ENCODE assay signal across 27 cellular contexts in the genomic region with DNA sequence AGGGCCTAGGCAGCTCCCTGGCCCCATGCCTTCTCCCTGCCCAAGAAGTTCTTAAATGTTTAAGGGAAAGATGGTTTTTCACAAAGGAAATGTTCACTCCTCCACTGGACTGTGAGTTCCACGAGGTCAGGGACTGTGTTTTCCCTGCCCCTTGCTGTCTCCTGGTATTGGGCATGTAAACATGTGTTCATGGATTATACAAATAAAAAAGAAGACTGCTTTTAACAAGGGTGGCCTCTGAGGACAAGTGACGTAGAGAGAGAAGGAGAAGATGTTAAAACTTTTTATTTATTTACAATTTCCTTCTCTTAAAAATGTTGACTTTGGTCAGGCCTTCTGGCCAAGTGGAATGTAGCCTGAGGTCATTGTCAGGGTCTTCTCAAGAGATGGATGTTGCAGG.
"Had no signal": no experiment of that assay in that cellular context is flagged by ENCODE, and none has a peak within 500 bp of the region (broad histone marks: within the 10 kb centered on the region; RNA-seq: fewer than 3 reads in every experiment).

No MANE protein-coding gene starts in this region.

- ATAC-seq: activated CD8-positive, alpha-beta T cell treated with anti-CD3 and anti-CD28 coated beads for 36 hours; natural killer cell; stimulated activated naive B cell treated with anti-CD40 and anti-IgM and Interleukin-4, amounts not matched to agents 10 μg/mL and 1 μg/mL and 100 μg/mL, for 72 hours; upper lobe of right lung had no signal

- DNase-seq: activated CD4-positive, alpha-beta T cell treated with anti-CD3 and anti-CD28 coated beads for 1 hour; activated CD4-positive, alpha-beta T cell treated with anti-CD3 and anti-CD28 coated beads, Interleukin-2, amount 10 ng/mL, durations not matched to agents 7 days and 5 days; activated CD8-positive, alpha-beta T cell treated with anti-CD3 and anti-CD28 coated beads for 36 hours; activated T-cell treated with anti-CD3 and anti-CD28 coated beads, Interleukin-2, amount 50 U/mL, for 48 hours; dermis blood vessel endothelial cell; effector CD4-positive, alpha-beta T cell; esophagus squamous epithelium; left ventricle myocardium inferior; mesendoderm; natural killer cell; ovary; sigmoid colon; stimulated activated CD4-positive, alpha-beta T cell treated with anti-CD3 and anti-CD28 coated beads, Interleukin-15, amount 100 ng/mL, for 24 hours; stimulated activated CD4-positive, alpha-beta T cell treated with anti-CD3 and anti-CD28 coated beads, Interleukin-2, amount 100 ng/mL, for 24 hours; stimulated activated naive B cell treated with anti-CD40 and anti-IgM and Interleukin-4, amounts not matched to agents 10 μg/mL and 1 μg/mL and 100 μg/mL, for 72 hours; stomach; T-helper 1 cell; thyroid gland; upper lobe of right lung had no signal

- H3K4me3 Mint-ChIP-seq: activated CD4-positive, alpha-beta T cell treated with anti-CD3 and anti-CD28 coated beads, Interleukin-2, amount 10 ng/mL, durations not matched to agents 7 days and 5 days; activated CD8-positive, alpha-beta T cell treated with anti-CD3 and anti-CD28 coated beads for 36 hours; activated naive CD4-positive, alpha-beta T cell treated with anti-CD3 and anti-CD28 coated beads, Interleukin-2, amount 50 U/mL, for 24 hours; central memory CD8-positive, alpha-beta T cell; natural killer cell; stimulated activated naive B cell treated with anti-CD40 and anti-IgM and Interleukin-4, amounts not matched to agents 10 μg/mL and 1 μg/mL and 100 μg/mL, for 72 hours; T-helper 2 cell treated with Interferon-gamma antibody and Interleukin-4, amounts not matched to agents 5 μg/mL and 100 μg/mL, for 36 hours had no signal

- H3K27me3 ChIP-seq: esophagus squamous epithelium, ovary, sigmoid colon, stomach, thyroid gland, upper lobe of right lung had no signal

- H3K27ac ChIP-seq: epithelial cell of prostate, esophagus squamous epithelium, left ventricle myocardium inferior, ovary, sigmoid colon, stomach, thyroid gland, upper lobe of right lung had no signal

- H3K27me3 Mint-ChIP-seq: activated naive CD4-positive, alpha-beta T cell treated with anti-CD3 and anti-CD28 coated beads, Interleukin-2, amount 50 U/mL, for 24 hours had no signal

- H3K4me1 ChIP-seq: left ventricle myocardium inferior, sigmoid colon, stomach, thyroid gland, upper lobe of right lung had no signal

- H3K4me1 Mint-ChIP-seq: activated CD4-positive, alpha-beta T cell treated with anti-CD3 and anti-CD28 coated beads, Interleukin-2, amount 10 ng/mL, durations not matched to agents 7 days and 5 days; activated naive CD4-positive, alpha-beta T cell treated with anti-CD3 and anti-CD28 coated beads, Interleukin-2, amount 50 U/mL, for 24 hours; central memory CD8-positive, alpha-beta T cell had no signal

- H3K27ac Mint-ChIP-seq: activated CD4-positive, alpha-beta T cell treated with anti-CD3 and anti-CD28 coated beads, Interleukin-2, amount 10 ng/mL, durations not matched to agents 7 days and 5 days; activated CD8-positive, alpha-beta T cell treated with anti-CD3 and anti-CD28 coated beads for 36 hours; activated naive CD4-positive, alpha-beta T cell treated with anti-CD3 and anti-CD28 coated beads, Interleukin-2, amount 50 U/mL, for 24 hours; activated T-helper 2 cell treated with anti-CD3 and anti-CD28 coated beads, Interferon-gamma antibody, Interleukin-2, Interleukin-4, amounts not matched to agents 10 μg/mL and 5 μg/mL and 100 μg/mL, durations not matched to agents 14 hours and 24 hours and 36 hours; natural killer cell; progenitor cell of endocrine pancreas; stimulated activated naive B cell treated with anti-CD40 and anti-IgM and Interleukin-4, amounts not matched to agents 10 μg/mL and 1 μg/mL and 100 μg/mL, for 72 hours; T-helper 2 cell treated with Interferon-gamma antibody and Interleukin-4, amounts not matched to agents 5 μg/mL and 100 μg/mL, for 36 hours had no signal

- H3K9me3 ChIP-seq: esophagus squamous epithelium, left ventricle myocardium inferior, ovary, sigmoid colon, stomach, thyroid gland, upper lobe of right lung had no signal

- H3K36me3 Mint-ChIP-seq: activated naive CD4-positive, alpha-beta T cell treated with anti-CD3 and anti-CD28 coated beads, Interleukin-2, amount 50 U/mL, for 24 hours; natural killer cell; stimulated activated naive B cell treated with anti-CD40 and anti-IgM and Interleukin-4, amounts not matched to agents 10 μg/mL and 1 μg/mL and 100 μg/mL, for 72 hours had no signal

- H3K4me3 ChIP-seq: esophagus squamous epithelium, left ventricle myocardium inferior, lung, ovary, sigmoid colon, smooth muscle cell, stomach, thyroid gland, upper lobe of right lung had no signal

- H3K36me3 ChIP-seq: esophagus squamous epithelium, left ventricle myocardium inferior, ovary, sigmoid colon, stomach, thyroid gland, upper lobe of right lung had no signal

- H3K9me3 Mint-ChIP-seq: activated CD4-positive, alpha-beta T cell treated with anti-CD3 and anti-CD28 coated beads, Interleukin-2, amount 10 ng/mL, durations not matched to agents 7 days and 5 days; activated CD8-positive, alpha-beta T cell treated with anti-CD3 and anti-CD28 coated beads for 36 hours; activated naive CD4-positive, alpha-beta T cell treated with anti-CD3 and anti-CD28 coated beads, Interleukin-2, amount 50 U/mL, for 24 hours; activated T-helper 2 cell treated with anti-CD3 and anti-CD28 coated beads, Interferon-gamma antibody, Interleukin-2, Interleukin-4, amounts not matched to agents 10 μg/mL and 5 μg/mL and 100 μg/mL, durations not matched to agents 14 hours and 24 hours and 36 hours; central memory CD8-positive, alpha-beta T cell; natural killer cell; stimulated activated naive B cell treated with anti-CD40 and anti-IgM and Interleukin-4, amounts not matched to agents 10 μg/mL and 1 μg/mL and 100 μg/mL, for 72 hours; T-helper 2 cell treated with Interferon-gamma antibody and Interleukin-4, amounts not matched to agents 5 μg/mL and 100 μg/mL, for 36 hours had no signal
